1 cellular context compared by ENCODE assay signal in the genomic region with DNA sequence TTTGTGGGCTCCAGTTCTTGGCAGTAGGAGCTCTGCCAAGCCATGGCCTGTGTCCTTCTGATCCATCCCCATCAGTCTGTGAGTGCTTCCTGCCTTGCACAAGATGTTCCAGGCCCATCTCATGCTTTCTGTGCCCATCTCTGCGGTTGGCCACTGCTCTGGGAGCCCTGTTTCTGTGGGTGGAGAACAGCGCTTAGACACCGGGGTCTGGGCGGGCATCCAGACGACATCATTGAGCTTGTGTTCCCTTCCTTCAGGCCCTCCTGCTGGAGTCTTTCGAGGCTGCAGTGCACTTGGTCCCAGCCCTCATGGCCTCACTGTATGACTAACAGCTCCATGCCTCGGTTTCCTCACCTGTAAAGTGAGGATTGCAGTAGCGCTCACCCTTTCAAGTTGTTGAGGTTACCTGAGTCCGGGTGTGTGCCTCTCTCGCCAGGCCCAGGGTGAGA.
TF ChIP-seq lines count a peak whose summit lies in the region.

No MANE protein-coding gene starts in this region.

TF ChIP-seq in IMR-90, 13 proteins besides CTCF, POLR2A, EP300 and RAD21:
- TF ChIP-seq RCOR1 (IDR thresholded peaks at IDR 0.05; ENCODE audit: insufficient replicate concordance, low read length) (no peak), CEBPB (IDR thresholded peaks at IDR 0.05; ENCODE audit: low read depth, low read length) (no peak), CHD1 (IDR thresholded peaks at IDR 0.05; ENCODE audit: low read depth, low read length) (no peak), ELK1 (IDR thresholded peaks at IDR 0.05; ENCODE audit: borderline replicate concordance, low read depth, low read length) (no peak), MAFK (IDR thresholded peaks at IDR 0.05; ENCODE audit: low read depth, low read length) (no peak), USF2 (IDR thresholded peaks at IDR 0.05; ENCODE audit: low read depth, low read length) (no peak), FOS (IDR thresholded peaks at IDR 0.05; ENCODE audit: low read depth, low read length) (no peak)
